28 cellular contexts compared by ENCODE assay signal in genomic region chr21:28479660-28480059, GRCh38.
"Had no signal": no experiment of that assay in that cellular context is flagged by ENCODE, and none has a peak within 500 bp of the region (broad histone marks: within the 10 kb centered on the region; RNA-seq: fewer than 3 reads in every experiment).

No MANE protein-coding gene starts in this region.

- DNase-seq: hippocampal formation; kidney glomerular epithelial cell; left cardiac atrium; left lung; lower lobe of right lung; mammary epithelial cell; mesenchymal stem cell; naive thymus-derived CD8-positive, alpha-beta T cell; nucleus accumbens; pancreas; posterior cingulate gyrus; retina; right cardiac atrium; stimulated activated CD4-positive, alpha-beta T cell treated with anti-CD3 and anti-CD28 coated beads, Interleukin-12 subunit alpha, Interleukin-12 subunit beta, amount 100 ng/mL, for 4 hours; stimulated activated CD4-positive, alpha-beta T cell treated with anti-CD3 and anti-CD28 coated beads, Interleukin-15, amount 100 ng/mL, for 24 hours; stimulated activated CD4-positive, alpha-beta T cell treated with anti-CD3 and anti-CD28 coated beads, Interleukin-2, amount 100 ng/mL, for 24 hours; stimulated activated CD4-positive, alpha-beta T cell treated with anti-CD3 and anti-CD28 coated beads, Interleukin-4, amount 100 ng/mL, for 1 hour; stimulated activated naive B cell treated with anti-CD40 and anti-IgM and Interleukin-4, amounts not matched to agents 10 μg/mL and 1 μg/mL and 100 μg/mL, for 72 hours; stimulated activated naive CD8-positive, alpha-beta T cell treated with anti-CD3 and anti-CD28 coated beads, Interleukin-15, Interleukin-2, amounts not matched to agents 100 U/mL and 50 U/mL, for 24 hours; stomach; testis; thyroid gland; transverse colon; upper lobe of left lung had no signal

- H3K4me3 ChIP-seq: left lung, lower lobe of right lung, pancreas, prostate gland, skin epidermis, stomach, testis, thyroid gland, transverse colon, upper lobe of left lung had no signal

- H3K27me3 ChIP-seq: left lung, pancreas, stomach, testis, thyroid gland, transverse colon, upper lobe of left lung had no signal

- H3K4me1 ChIP-seq: left lung, lower lobe of right lung, pancreas, prostate gland, stomach, testis, thyroid gland, transverse colon, upper lobe of left lung had no signal

- H3K36me3 ChIP-seq: left lung, lower lobe of right lung, pancreas, prostate gland, stomach, thyroid gland, transverse colon, upper lobe of left lung had no signal

- H3K27ac ChIP-seq: left lung, lower lobe of right lung, pancreas, prostate gland, stomach, testis, thyroid gland, transverse colon, upper lobe of left lung had no signal

- FAIRE-seq: keratinocyte, pancreas had no signal

- ATAC-seq: left cardiac atrium; left lung; lower lobe of right lung; naive thymus-derived CD8-positive, alpha-beta T cell; pancreas; right cardiac atrium; sciatic nerve; stimulated activated naive B cell treated with anti-CD40 and anti-IgM and Interleukin-4, amounts not matched to agents 10 μg/mL and 1 μg/mL and 100 μg/mL, for 72 hours; stimulated activated naive CD8-positive, alpha-beta T cell treated with anti-CD3 and anti-CD28 coated beads, Interleukin-15, Interleukin-2, amounts not matched to agents 100 U/mL and 50 U/mL, for 24 hours had no signal

- H3K9me3 ChIP-seq: left lung, lower lobe of right lung, pancreas, prostate gland, stomach, testis, thyroid gland, transverse colon, upper lobe of left lung had no signal
